Comparison of ENCODE assay signal across 4 cellular contexts in genomic region chr10:35584946-35585345, GRCh38. TPM values are rescaled to one million over a fixed set of nuclear protein-coding genes. Genes with fewer than 3 reads are reported as not detected.
"Had no signal": no experiment of that assay in that cellular context is flagged by ENCODE, and none has a peak within 500 bp of the region (broad histone marks: within the 10 kb centered on the region; RNA-seq: fewer than 3 reads in every experiment).

No MANE protein-coding gene starts in this region.

- H3K4me3 ChIP-seq: GM12878 had no signal

- ATAC-seq: GM12878 had no signal

- DNase-seq: GDM1, GF-D8 had no signal

RNA-seq across cellular contexts. Expression of gene GJD4, which starts 20.2 kb away (rescaled TPM):
- total RNA-seq: G401, GM12878 had no signal
- polyA plus RNA-seq: GM12878 had no signal
